In the genomic region with DNA sequence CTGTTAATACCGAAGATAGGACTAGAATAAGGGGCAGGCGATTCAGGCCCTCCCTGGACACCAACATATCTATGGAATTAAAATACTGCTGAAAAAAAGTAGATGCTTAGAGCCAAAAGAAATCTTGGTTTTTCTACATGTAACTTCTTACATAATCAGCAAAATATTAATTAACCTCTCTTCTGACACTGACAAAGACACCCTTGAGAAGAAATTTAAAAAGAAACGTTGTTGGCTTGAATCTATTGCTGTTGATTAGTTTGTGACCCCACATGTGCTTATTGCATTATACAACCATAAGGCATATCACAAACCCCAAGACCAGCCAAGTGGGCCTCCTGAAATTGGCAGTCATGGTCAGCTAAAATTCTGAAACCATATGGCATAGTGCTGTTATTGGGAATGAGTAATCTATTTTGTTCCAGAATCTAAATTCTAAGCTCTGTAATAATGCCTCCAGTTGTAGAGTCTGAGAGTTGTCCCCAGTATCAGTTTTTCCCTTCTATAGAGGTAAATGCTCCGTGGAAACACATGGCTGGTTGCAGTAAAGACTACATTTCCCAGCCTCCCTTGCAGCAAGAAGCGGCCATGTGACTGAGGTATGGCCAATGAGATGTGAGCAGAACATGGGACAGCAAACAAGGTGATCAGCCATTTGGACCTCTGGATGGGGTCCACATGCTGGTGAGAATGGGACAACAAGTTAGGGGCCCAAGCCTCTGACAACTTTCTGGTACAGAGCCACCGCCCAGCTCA, we compare ENCODE assay signal across 1 cellular context.
TF ChIP-seq lines count a peak whose summit lies in the region.

No MANE protein-coding gene starts in this region.

TF ChIP-seq in IMR-90, 13 proteins besides CTCF, POLR2A, EP300 and RAD21 (continued from another document):
- TF ChIP-seq, protein P1, sequence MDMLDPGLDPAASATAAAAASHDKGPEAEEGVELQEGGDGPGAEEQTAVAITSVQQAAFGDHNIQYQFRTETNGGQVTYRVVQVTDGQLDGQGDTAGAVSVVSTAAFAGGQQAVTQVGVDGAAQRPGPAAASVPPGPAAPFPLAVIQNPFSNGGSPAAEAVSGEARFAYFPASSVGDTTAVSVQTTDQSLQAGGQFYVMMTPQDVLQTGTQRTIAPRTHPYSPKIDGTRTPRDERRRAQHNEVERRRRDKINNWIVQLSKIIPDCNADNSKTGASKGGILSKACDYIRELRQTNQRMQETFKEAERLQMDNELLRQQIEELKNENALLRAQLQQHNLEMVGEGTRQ (IDR thresholded peaks at IDR 0.05; ENCODE audit: low read depth, low read length), result peak; percentile 95
- TF ChIP-seq SMC3 (IDR thresholded peaks at IDR 0.05; ENCODE audit: low read depth, low read length) (no peak), MXI1 (IDR thresholded peaks at IDR 0.05; ENCODE audit: borderline replicate concordance, low read depth, low read length) (no peak), MAZ (IDR thresholded peaks at IDR 0.05; ENCODE audit: borderline replicate concordance, low read depth, low read length) (no peak), MAFK (IDR thresholded peaks at IDR 0.05; ENCODE audit: low read depth, low read length) (0 out of 2 replicates have a peak, but pooled peaks have one; percentile 7), BHLHE40 (IDR thresholded peaks at IDR 0.05; ENCODE audit: low read depth, low read length) (no peak)
TF ChIP-seq in IMR-90: peak in this region for 2.
